15 cellular contexts compared by ENCODE assay signal in genomic region chr13:102017248-102017647, GRCh38.
"Had no signal": no experiment of that assay in that cellular context is flagged by ENCODE, and none has a peak within 500 bp of the region (broad histone marks: within the 10 kb centered on the region; RNA-seq: fewer than 3 reads in every experiment).

No MANE protein-coding gene starts in this region.

- H3K27me3 ChIP-seq: ascending aorta, breast epithelium, foreskin keratinocyte, pancreas had no signal

- FAIRE-seq: kidney, pancreas had no signal

- DNase-seq: activated naive CD4-positive, alpha-beta T cell; cerebellar nuclear complex; effector memory CD4-positive, alpha-beta T cell; foreskin keratinocyte; glutamatergic neuron; hypothalamus; kidney; left ventricle myocardium inferior; mucosa of descending colon; naive thymus-derived CD4-positive, alpha-beta T cell; pancreas had no signal

- H3K9me3 ChIP-seq: pancreas had no signal

- H3K36me3 ChIP-seq: ascending aorta, breast epithelium, left ventricle myocardium inferior, pancreas had no signal

- H3K4me3 ChIP-seq: ascending aorta, breast epithelium, left ventricle myocardium inferior, mucosa of descending colon, pancreas had no signal

- H3K4me1 ChIP-seq: breast epithelium, foreskin keratinocyte, pancreas had no signal

- ATAC-seq: activated CD4-positive, CD25-positive, alpha-beta regulatory T cell treated with anti-CD3 and anti-CD28 coated beads, Interleukin-2, amount 50 U/mL, for 24 hours; foreskin keratinocyte; mucosa of descending colon; naive thymus-derived CD4-positive, alpha-beta T cell; pancreas; stimulated activated effector memory CD8-positive, alpha-beta T cell treated with anti-CD3 and anti-CD28 coated beads, Interleukin-12 subunit alpha, Interleukin-12 subunit beta, amount 100 ng/mL, for 72 hours had no signal

- H3K27ac ChIP-seq: ascending aorta, breast epithelium, foreskin keratinocyte, left ventricle myocardium inferior, pancreas had no signal
